1 cellular context compared by ENCODE assay signal in genomic region chr17:35283767-35284166, GRCh38.
TF ChIP-seq lines count a peak whose summit lies in the region.

No MANE protein-coding gene starts in this region.

TF ChIP-seq in HEK293, 187 proteins besides CTCF, POLR2A, EP300 and RAD21 (continued from another document):
- no peak for TF ChIP-seq AEBP2 (tag by site-specific recombination; IDR thresholded peaks at IDR 0.05; ENCODE audit: borderline replicate concordance)
- peak; percentile 32; the same call in 1 of the 2 replicates for TF ChIP-seq ZNF629 (tag by site-specific recombination; IDR thresholded peaks at IDR 0.05)
